8 cellular contexts compared by ENCODE assay signal in the genomic region with DNA sequence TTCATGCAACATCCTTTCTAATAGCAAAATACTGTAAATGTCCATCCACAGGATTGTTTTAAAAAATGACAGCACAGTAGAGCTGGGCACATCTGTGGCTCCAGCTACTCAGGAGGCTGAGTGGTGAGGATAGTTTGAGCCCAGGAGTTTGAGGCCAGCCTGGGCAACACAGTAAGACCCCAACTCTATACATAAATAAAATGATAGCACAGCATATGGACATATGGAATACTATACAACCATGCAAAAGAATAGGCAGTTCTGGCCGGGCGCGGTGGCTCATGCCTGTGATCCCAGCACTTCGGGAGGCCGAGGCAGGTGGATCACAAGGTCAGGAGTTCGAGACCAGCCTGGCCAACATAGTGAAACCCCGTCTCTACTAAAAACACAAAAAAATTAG. TPM values are rescaled to one million over a fixed set of nuclear protein-coding genes. Genes with fewer than 3 reads are reported as not detected.
DNase-seq lines count a peak whose midpoint lies in the region; ATAC-seq and TF ChIP-seq lines count a peak whose summit lies in the region.
"Not testable (repeated sequence)": the region's sequence is repeated elsewhere in the genome, so short reads cannot be mapped to it uniquely, and the experiment has no call there.
"Had no signal": no experiment of that assay in that cellular context is flagged by ENCODE, and none has a peak within 500 bp of the region (broad histone marks: within the 10 kb centered on the region; RNA-seq: fewer than 3 reads in every experiment).

No MANE protein-coding gene starts in this region.

- not testable (repeated sequence) for H3K27ac Mint-ChIP-seq in WTC11
- peak overlapping the region; percentile 85 for H3K27ac Mint-ChIP-seq in activated CD8-positive, alpha-beta T cell treated with anti-CD3 and anti-CD28 coated beads for 36 hours
- peak overlapping the region; percentile 85 for H3K27ac Mint-ChIP-seq in activated naive CD8-positive, alpha-beta T cell treated with anti-CD3 and anti-CD28 coated beads for 36 hours
- H3K27ac Mint-ChIP-seq in stimulated activated effector memory CD8-positive, alpha-beta T cell treated with anti-CD3 and anti-CD28 coated beads, Interleukin-12 subunit alpha, Interleukin-12 subunit beta, amount 100 ng/mL, for 72 hours: peak overlapping the region; percentile 90

- not testable (repeated sequence) for H3K27me3 ChIP-seq in DOHH2 (ENCODE audit: control insufficient read depth, low read length); endocrine pancreas (ENCODE audit: control insufficient read depth, insufficient read depth, low read length); parathyroid adenoma (ENCODE audit: control insufficient read depth, insufficient read depth, low read length)

- H4K20me1 ChIP-seq in DOHH2 (ENCODE audit: control insufficient read depth, insufficient read depth, low read depth, low read length): not testable (repeated sequence)

- not testable (repeated sequence) for H3K27me3 Mint-ChIP-seq in WTC11 (ENCODE audit: low read depth); activated CD8-positive, alpha-beta T cell treated with anti-CD3 and anti-CD28 coated beads for 36 hours; activated naive CD8-positive, alpha-beta T cell treated with anti-CD3 and anti-CD28 coated beads for 36 hours

- peaks cover 20% of the 10 kb centered on the region for H3K4me1 Mint-ChIP-seq in WTC11
- peaks cover 27% of the 10 kb centered on the region for H3K4me1 Mint-ChIP-seq in activated CD8-positive, alpha-beta T cell treated with anti-CD3 and anti-CD28 coated beads for 36 hours (ENCODE audit: low read depth)
- H3K4me1 Mint-ChIP-seq in activated naive CD8-positive, alpha-beta T cell treated with anti-CD3 and anti-CD28 coated beads for 36 hours: peaks cover 17% of the 10 kb centered on the region
- H3K4me1 Mint-ChIP-seq in stimulated activated effector memory CD8-positive, alpha-beta T cell treated with anti-CD3 and anti-CD28 coated beads, Interleukin-12 subunit alpha, Interleukin-12 subunit beta, amount 100 ng/mL, for 72 hours: peaks cover 26% of the 10 kb centered on the region

- H3F3A ChIP-seq in DOHH2 (ENCODE audit: control insufficient read depth, insufficient read depth): peaks cover 23% of the 10 kb centered on the region

- not testable (repeated sequence) for DNase-seq in WTC11 (ENCODE audit: low spot score); activated CD8-positive, alpha-beta T cell treated with anti-CD3 and anti-CD28 coated beads for 36 hours; activated naive CD8-positive, alpha-beta T cell treated with anti-CD3 and anti-CD28 coated beads for 36 hours; stimulated activated effector memory CD8-positive, alpha-beta T cell treated with anti-CD3 and anti-CD28 coated beads, Interleukin-12 subunit alpha, Interleukin-12 subunit beta, amount 100 ng/mL, for 72 hours (ENCODE audit: low spot score in 2 of 2)

- not testable (repeated sequence) for H3K9me2 ChIP-seq in DOHH2 (replicated peaks; ENCODE audit: control insufficient read depth, low read length)

- not testable (repeated sequence) for H3K4me3 ChIP-seq in DOHH2 (ENCODE audit: low read length)
- peak overlapping the region; percentile 61 for H3K4me3 ChIP-seq in endocrine pancreas (ENCODE audit: control insufficient read depth, insufficient read depth, low read length)
- H3K4me3 ChIP-seq in parathyroid adenoma (ENCODE audit: low read depth, low read length): peak overlapping the region; percentile 31

- H3K4me1 ChIP-seq in DOHH2 (ENCODE audit: control insufficient read depth, low read length) (peaks cover 79% of the 10 kb centered on the region), endocrine pancreas (ENCODE audit: control insufficient read depth, insufficient read depth, low read length) (peaks cover 11% of the 10 kb centered on the region)
- not testable (repeated sequence) for H3K4me1 ChIP-seq in parathyroid adenoma

- intact Hi-C loops in activated CD8-positive, alpha-beta T cell treated with anti-CD3 and anti-CD28 coated beads for 36 hours (cut with micrococcal nuclease): not testable (repeated sequence)

- H3K27ac ChIP-seq in DOHH2 (ENCODE audit: low read depth, low read length): peak overlapping the region; percentile 33
- not testable (repeated sequence) for H3K27ac ChIP-seq in parathyroid adenoma

- H2AFZ ChIP-seq in parathyroid adenoma: not testable (repeated sequence)

- not testable (repeated sequence) for TF ChIP-seq CTCF in DOHH2 (IDR thresholded peaks at IDR 0.05; ENCODE audit: low read depth, low read length, poor library complexity, severe bottlenecking); WTC11 (IDR thresholded peaks at IDR 0.05); activated CD8-positive, alpha-beta T cell treated with anti-CD3 and anti-CD28 coated beads for 36 hours (IDR thresholded peaks at IDR 0.05); parathyroid adenoma (IDR thresholded peaks at IDR 0.05)

- H3K9me3 ChIP-seq in DOHH2 (ENCODE audit: control insufficient read depth, insufficient read depth, low read length); endocrine pancreas (ENCODE audit: control insufficient read depth, low read length); parathyroid adenoma (ENCODE audit: control insufficient read depth, low read length): not testable (repeated sequence)

- not testable (repeated sequence) for H3K4me3 Mint-ChIP-seq in WTC11; activated CD8-positive, alpha-beta T cell treated with anti-CD3 and anti-CD28 coated beads for 36 hours; activated naive CD8-positive, alpha-beta T cell treated with anti-CD3 and anti-CD28 coated beads for 36 hours; stimulated activated effector memory CD8-positive, alpha-beta T cell treated with anti-CD3 and anti-CD28 coated beads, Interleukin-12 subunit alpha, Interleukin-12 subunit beta, amount 100 ng/mL, for 72 hours

- peak overlapping the region; percentile 43 for H3K4me2 ChIP-seq in DOHH2 (ENCODE audit: low read length)
- not testable (repeated sequence) for H3K4me2 ChIP-seq in parathyroid adenoma (ENCODE audit: low read length)

- peaks cover 16% of the 10 kb centered on the region for H3K36me3 Mint-ChIP-seq in WTC11
- H3K36me3 Mint-ChIP-seq in activated CD8-positive, alpha-beta T cell treated with anti-CD3 and anti-CD28 coated beads for 36 hours (ENCODE audit: low read depth): peaks cover 40% of the 10 kb centered on the region
- H3K36me3 Mint-ChIP-seq in activated naive CD8-positive, alpha-beta T cell treated with anti-CD3 and anti-CD28 coated beads for 36 hours: peaks cover 27% of the 10 kb centered on the region
- H3K36me3 Mint-ChIP-seq in stimulated activated effector memory CD8-positive, alpha-beta T cell treated with anti-CD3 and anti-CD28 coated beads, Interleukin-12 subunit alpha, Interleukin-12 subunit beta, amount 100 ng/mL, for 72 hours: peaks cover 73% of the 10 kb centered on the region

- H3K79me2 ChIP-seq in DOHH2 (ENCODE audit: control insufficient read depth, low read length): peaks cover 94% of the 10 kb centered on the region
- not testable (repeated sequence) for H3K79me2 ChIP-seq in parathyroid adenoma

- CTCF ChIA-PET in WTC11 (lab: Charles Lee): not testable (repeated sequence)
- CTCF ChIA-PET in activated CD8-positive, alpha-beta T cell treated with anti-CD3 and anti-CD28 coated beads for 36 hours (lab: Charles Lee): interaction anchor here (1.1 to 1.6 kb wide), 2 partner anchors 62 to 95 kb away, joined by 3 to 4 read pairs; no protein-coding TSS in a partner anchor

- H3K9ac ChIP-seq in endocrine pancreas (ENCODE audit: control insufficient read depth, insufficient read depth, low read length); parathyroid adenoma: not testable (repeated sequence)

- POLR2A ChIA-PET in WTC11 (lab: Charles Lee): not testable (repeated sequence)
- POLR2A ChIA-PET in activated CD8-positive, alpha-beta T cell treated with anti-CD3 and anti-CD28 coated beads for 36 hours (lab: Charles Lee): interaction anchor here (1.6 kb wide), 1 partner anchor 10 kb away, joined by 3 read pairs; no protein-coding TSS in a partner anchor

- not testable (repeated sequence) for H3K9me3 Mint-ChIP-seq in WTC11; activated CD8-positive, alpha-beta T cell treated with anti-CD3 and anti-CD28 coated beads for 36 hours; activated naive CD8-positive, alpha-beta T cell treated with anti-CD3 and anti-CD28 coated beads for 36 hours; stimulated activated effector memory CD8-positive, alpha-beta T cell treated with anti-CD3 and anti-CD28 coated beads, Interleukin-12 subunit alpha, Interleukin-12 subunit beta, amount 100 ng/mL, for 72 hours

- ATAC-seq in WTC11; activated CD8-positive, alpha-beta T cell treated with anti-CD3 and anti-CD28 coated beads for 36 hours; stimulated activated effector memory CD8-positive, alpha-beta T cell treated with anti-CD3 and anti-CD28 coated beads, Interleukin-12 subunit alpha, Interleukin-12 subunit beta, amount 100 ng/mL, for 72 hours: not testable (repeated sequence)

- peaks cover 68% of the 10 kb centered on the region for H3K36me3 ChIP-seq in DOHH2 (ENCODE audit: control insufficient read depth, low read length)
- not testable (repeated sequence) for H3K36me3 ChIP-seq in endocrine pancreas (ENCODE audit: control insufficient read depth, insufficient read depth, low read length); parathyroid adenoma (ENCODE audit: control insufficient read depth, insufficient read depth, low read length)

TF ChIP-seq in WTC11, 78 proteins besides CTCF, POLR2A, EP300 and RAD21:
- 0 out of 2 replicates have a peak, but pooled peaks have one; percentile 68 for TF ChIP-seq ZNF121 (CRISPR knock-in tag; IDR thresholded peaks at IDR 0.05)
- peak; percentile 59; the same call in 1 of the 2 replicates for TF ChIP-seq GTF2I (CRISPR knock-in tag; conservative IDR thresholded peaks at IDR 0.05)

RNA-seq across cellular contexts. Expression of a gene that starts 13.6 kb away (rescaled TPM):
- 68.9 to 77.9 TPM (median 71.6 TPM) in 3 replicates for total RNA-seq in WTC11 (2021)
- total RNA-seq in activated CD8-positive, alpha-beta T cell treated with anti-CD3 and anti-CD28 coated beads for 36 hours: 10 to 100 TPM; 57.5 to 59.0 TPM
- 10 to 100 TPM; 66.5 to 72.0 TPM for total RNA-seq in activated naive CD8-positive, alpha-beta T cell treated with anti-CD3 and anti-CD28 coated beads for 36 hours

RNA-seq across cellular contexts. Expression of a gene that starts 59.3 kb away (rescaled TPM):
- 1.1 to 1.6 TPM (median 1.6 TPM) in 3 replicates for total RNA-seq in WTC11 (2021)
- under 1 TPM in 1 of 2 experiments, not detected in 1; 0.56 TPM for total RNA-seq in activated CD8-positive, alpha-beta T cell treated with anti-CD3 and anti-CD28 coated beads for 36 hours
- under 1 TPM in 1 of 2 experiments, not detected in 1; 0.58 TPM for total RNA-seq in activated naive CD8-positive, alpha-beta T cell treated with anti-CD3 and anti-CD28 coated beads for 36 hours
- total RNA-seq: CD4-positive, CD25-positive, alpha-beta regulatory T cell had no signal
